29 cellular contexts compared by ENCODE assay signal in the genomic region with DNA sequence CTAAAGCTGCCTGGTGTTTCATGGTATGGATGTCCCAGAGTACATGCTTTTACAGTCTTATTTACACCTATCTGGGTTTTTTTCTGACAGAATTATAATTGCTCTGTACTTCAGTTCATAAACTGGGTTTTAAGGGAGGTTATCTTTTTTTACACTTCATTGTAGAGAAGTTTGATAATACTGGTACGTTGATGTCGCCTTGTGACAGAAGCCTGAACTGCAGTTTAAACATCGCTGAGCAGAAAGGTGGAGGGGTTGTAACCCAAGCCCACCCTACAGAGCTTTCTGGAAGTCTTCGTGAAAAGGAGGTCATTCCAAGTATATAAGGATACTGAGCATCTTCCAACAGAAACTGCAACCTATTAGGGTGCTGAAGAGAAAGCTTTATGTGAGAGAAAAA. TPM values are rescaled to one million over a fixed set of nuclear protein-coding genes. Genes with fewer than 3 reads are reported as not detected.
DNase-seq lines count a peak whose midpoint lies in the region; ATAC-seq, FAIRE-seq and TF ChIP-seq lines count a peak whose summit lies in the region.
"Had no signal": no experiment of that assay in that cellular context is flagged by ENCODE, and none has a peak within 500 bp of the region (broad histone marks: within the 10 kb centered on the region; RNA-seq: fewer than 3 reads in every experiment).

No MANE protein-coding gene starts in this region.

- no peaks in the 10 kb centered on the region for H3K27me3 Mint-ChIP-seq in astrocyte (ENCODE audit: low read depth, unreplicated experiment)
- H3K27me3 Mint-ChIP-seq: activated naive CD4-positive, alpha-beta T cell treated with anti-CD3 and anti-CD28 coated beads, Interleukin-2, amount 10 ng/mL, durations not matched to agents 7 days and 5 days; central memory CD8-positive, alpha-beta T cell had no signal

- H3K36me3 ChIP-seq in astrocyte (ENCODE audit: insufficient read depth, low read length) (no peaks in the 10 kb centered on the region), left lung (no peaks in the 10 kb centered on the region)
- H3K36me3 ChIP-seq: neutrophil, uterus had no signal

- H3K4me1 Mint-ChIP-seq in astrocyte (ENCODE audit: low read depth, unreplicated experiment): no peaks in the 10 kb centered on the region
- H3K4me1 Mint-ChIP-seq: activated naive CD4-positive, alpha-beta T cell treated with anti-CD3 and anti-CD28 coated beads, Interleukin-2, amount 10 ng/mL, durations not matched to agents 7 days and 5 days; central memory CD8-positive, alpha-beta T cell; stimulated activated naive B cell treated with anti-CD40 and anti-IgM and Interleukin-4, amounts not matched to agents 10 μg/mL and 1 μg/mL and 100 μg/mL, for 72 hours had no signal

- H3K79me2 ChIP-seq in astrocyte (ENCODE audit: insufficient read depth, low read length): no peaks in the 10 kb centered on the region

- in situ Hi-C loops in G401 (cut with HindIII; ENCODE audit: low sequenced_read_pairs): no loop called here

- peak; percentile 72 for FAIRE-seq in astrocyte (lab: Jason Lieb, UNC)
- FAIRE-seq: frontal cortex, GM12892 had no signal

- H3K9me3 ChIP-seq in astrocyte (ENCODE audit: insufficient read depth, low read depth, low read length) (no peaks in the 10 kb centered on the region), left lung (no peaks in the 10 kb centered on the region)
- H3K9me3 ChIP-seq: neutrophil, uterus had no signal

- H3K4me1 ChIP-seq in astrocyte (ENCODE audit: insufficient read depth, low read length) (no peaks in the 10 kb centered on the region), left lung (no peaks in the 10 kb centered on the region)
- H3K4me1 ChIP-seq: uterus had no signal

- no peak overlapping the region for H3K4me3 Mint-ChIP-seq in astrocyte (ENCODE audit: unreplicated experiment)
- H3K4me3 Mint-ChIP-seq: activated naive CD4-positive, alpha-beta T cell treated with anti-CD3 and anti-CD28 coated beads, Interleukin-2, amount 10 ng/mL, durations not matched to agents 7 days and 5 days; central memory CD8-positive, alpha-beta T cell; stimulated activated naive B cell treated with anti-CD40 and anti-IgM and Interleukin-4, amounts not matched to agents 10 μg/mL and 1 μg/mL and 100 μg/mL, for 72 hours had no signal

- no peak overlapping the region for H3K4me2 ChIP-seq in astrocyte (ENCODE audit: low read length)
- H3K4me2 ChIP-seq: smooth muscle cell had no signal

- no peaks in the 10 kb centered on the region for H3K9me3 Mint-ChIP-seq in astrocyte (ENCODE audit: unreplicated experiment)
- H3K9me3 Mint-ChIP-seq: activated naive CD4-positive, alpha-beta T cell treated with anti-CD3 and anti-CD28 coated beads, Interleukin-2, amount 10 ng/mL, durations not matched to agents 7 days and 5 days; central memory CD8-positive, alpha-beta T cell; stimulated activated naive B cell treated with anti-CD40 and anti-IgM and Interleukin-4, amounts not matched to agents 10 μg/mL and 1 μg/mL and 100 μg/mL, for 72 hours had no signal

- H3K27ac ChIP-seq in HL-60 (replicated peaks) (no peak overlapping the region), astrocyte (ENCODE audit: low read depth, low read length) (no peak overlapping the region), left lung (no peak overlapping the region)
- H3K27ac ChIP-seq: epithelial cell of prostate, neutrophil, uterus had no signal

- intact Hi-C loops in left lung (cut with DNase I): no loop called here

- no peak overlapping the region for H3K4me3 ChIP-seq in HL-60 (replicated peaks; ENCODE audit: insufficient read depth, low read length)
- H3K4me3 ChIP-seq in astrocyte (ENCODE audit: insufficient read depth, low read depth, low read length): no peak overlapping the region
- no peak overlapping the region for H3K4me3 ChIP-seq in left lung
- H3K4me3 ChIP-seq: lung, smooth muscle cell, uterus had no signal

- H3K27me3 ChIP-seq in HL-60 (ENCODE audit: insufficient read depth, poor library complexity, severe bottlenecking): no peaks in the 10 kb centered on the region
- no peaks in the 10 kb centered on the region for H3K27me3 ChIP-seq in astrocyte (ENCODE audit: insufficient read depth, low read length)
- no peaks in the 10 kb centered on the region for H3K27me3 ChIP-seq in left lung
- H3K27me3 ChIP-seq: neutrophil, uterus had no signal

- TF ChIP-seq CTCF in HL-60 (IDR thresholded peaks at IDR 0.05; ENCODE audit: insufficient read depth, low read length) (peak; percentile 2), astrocyte (IDR thresholded peaks at IDR 0.05; ENCODE audit: insufficient read depth, low read depth, low read length) (no peak), left lung (IDR thresholded peaks at IDR 0.05) (no peak)

- H3K27ac Mint-ChIP-seq in astrocyte (ENCODE audit: unreplicated experiment): no peak overlapping the region
- H3K27ac Mint-ChIP-seq: activated naive CD4-positive, alpha-beta T cell treated with anti-CD3 and anti-CD28 coated beads, Interleukin-2, amount 10 ng/mL, durations not matched to agents 7 days and 5 days; stimulated activated naive B cell treated with anti-CD40 and anti-IgM and Interleukin-4, amounts not matched to agents 10 μg/mL and 1 μg/mL and 100 μg/mL, for 72 hours had no signal

- no peak overlapping the region for H2AFZ ChIP-seq in astrocyte (ENCODE audit: low read depth, low read length)

- DNase-seq in AML-193 (lab: John Stamatoyannopoulos, UW): peak; percentile 0 to 1
- DNase-seq in HL-60 (ENCODE audit: low read depth in 1 of 2, low spot score in 1 of 2): no peak
- DNase-seq in astrocyte (ENCODE audit: low read depth): no peak
- DNase-seq in iPS-NIHi11 (ENCODE audit: low spot score): peak; percentile 7
- DNase-seq in activated CD8-positive, alpha-beta memory T cell treated with anti-CD3 and anti-CD28 coated beads, Interleukin-2, amount 50 U/mL, for 48 hours: no peak
- DNase-seq in NOMO-1 treated with dmso at 0.1 percent for 144 hours (lab: John Stamatoyannopoulos, UW; ENCODE audit: unreplicated experiment): no peak
- no peak for DNase-seq in left lung
- no peak for DNase-seq in G401 (ENCODE audit: low spot score)
- DNase-seq: activated CD4-positive, alpha-beta T cell treated with anti-CD3 and anti-CD28 coated beads for 1 hour; activated CD8-positive, alpha-beta memory T cell treated with anti-CD3 and anti-CD28 coated beads for 24 hours; activated naive CD4-positive, alpha-beta T cell treated with anti-CD3 and anti-CD28 coated beads, Interleukin-2, amount 10 ng/mL, durations not matched to agents 7 days and 5 days; activated T-cell treated with anti-CD3 and anti-CD28 coated beads, Interleukin-2, amount 50 U/mL, for 48 hours; DMS79; GOT3; hippocampal formation; islet precursor cell; MV-4-11; NCI-H1694 treated with DMSO at 0.1 percent for 48 hours; NCI-H2227 treated with DMSO at 0.1 percent for 48 hours; SIG-M5; stimulated activated naive B cell treated with anti-CD40 and anti-IgM and Interleukin-4, amounts not matched to agents 10 μg/mL and 1 μg/mL and 100 μg/mL, for 72 hours; uterus had no signal

- H3K9ac ChIP-seq in astrocyte (ENCODE audit: low read length): no peak overlapping the region

- no peaks in the 10 kb centered on the region for H4K20me1 ChIP-seq in astrocyte (ENCODE audit: insufficient read depth, low read length)

- no peak for ATAC-seq in left lung
- ATAC-seq: stimulated activated naive B cell treated with anti-CD40 and anti-IgM and Interleukin-4, amounts not matched to agents 10 μg/mL and 1 μg/mL and 100 μg/mL, for 72 hours had no signal

- no peaks in the 10 kb centered on the region for H3K36me3 Mint-ChIP-seq in astrocyte (ENCODE audit: low read depth, unreplicated experiment)
- H3K36me3 Mint-ChIP-seq: activated naive CD4-positive, alpha-beta T cell treated with anti-CD3 and anti-CD28 coated beads, Interleukin-2, amount 10 ng/mL, durations not matched to agents 7 days and 5 days; stimulated activated naive B cell treated with anti-CD40 and anti-IgM and Interleukin-4, amounts not matched to agents 10 μg/mL and 1 μg/mL and 100 μg/mL, for 72 hours had no signal

RNA-seq across cellular contexts. Expression of gene BEX1, which starts 46.4 kb away (rescaled TPM):
- total RNA-seq in astrocyte (15.5 and 16.6 TPM in 2 replicates), left lung (under 1 TPM; 0.44 to 0.65 TPM)
- total RNA-seq in G401 (2014; rRNA removed; shearing (Covaris generic)): 273 and 377 TPM in 2 replicates

Comparison
In these comparisons a context has a peak if more than half of its experiments do, and no peak if none do; other contexts are left out.
1. DNase-seq: peak in AML-193 (2 of 2) and iPS-NIHi11 (single experiment); none in HL-60 (0 of 2), astrocyte (single experiment), activated CD8-positive, alpha-beta memory T cell treated with anti-CD3 and anti-CD28 coated beads, Interleukin-2, amount 50 U/mL, for 48 hours (single experiment), NOMO-1 treated with dmso at 0.1 percent for 144 hours (single experiment), left lung (0 of 2) and G401 (single experiment).
2. RNA of gene BEX1, which starts 46.4 kb away (total RNA-seq): 273 to 377 TPM in G401; 15.5 to 16.6 TPM in astrocyte and 0.44 to 0.65 TPM in left lung; every median in the first group is over 10 times any median in the second.